28 cellular contexts compared by ENCODE assay signal in the genomic region with DNA sequence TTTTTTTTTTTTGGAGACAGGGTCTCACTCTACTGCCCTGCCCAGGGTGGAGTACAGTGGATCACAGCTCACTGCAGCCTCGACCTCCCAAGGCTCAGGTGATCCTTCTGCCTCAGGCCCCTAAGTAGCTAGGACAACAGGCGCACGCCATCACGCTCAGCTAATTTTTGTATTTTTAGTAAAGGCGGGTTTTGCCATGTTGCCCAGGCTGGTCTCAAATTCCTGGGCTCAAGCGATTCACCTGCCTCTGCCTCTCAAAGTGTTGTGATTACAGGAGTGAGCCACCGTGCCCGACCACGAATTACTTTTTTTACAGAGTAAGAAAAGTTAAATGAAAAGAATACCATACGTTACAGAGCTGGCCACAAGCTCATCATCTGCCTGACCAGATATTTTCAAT. TPM values are rescaled to one million over a fixed set of nuclear protein-coding genes. Genes with fewer than 3 reads are reported as not detected.
DNase-seq lines count a peak whose midpoint lies in the region; ATAC-seq, FAIRE-seq and TF ChIP-seq lines count a peak whose summit lies in the region.
"Had no signal": no experiment of that assay in that cellular context is flagged by ENCODE, and none has a peak within 500 bp of the region (broad histone marks: within the 10 kb centered on the region; RNA-seq: fewer than 3 reads in every experiment).

No MANE protein-coding gene starts in this region.

- FAIRE-seq in A549 (lab: Jason Lieb, UNC) = no peak
- FAIRE-seq: A204.1, GM12892, H1, HTR-8/SVneo, K562 had no signal

- H3K36me3 Mint-ChIP-seq in WTC11 = peaks cover 59% of the 10 kb centered on the region

- TF ChIP-seq POLR2A in A549 (IDR thresholded peaks at IDR 0.05; ENCODE audit: low read length) = no peak

- TF ChIP-seq RAD21 in A549 (conservative IDR thresholded peaks at IDR 0.05 in 1 of 2, IDR thresholded peaks at IDR 0.05 in 1 of 2) = no peak

- CTCF ChIA-PET in A549 (lab: Yijun Ruan, JAX) (interaction anchor here (1.2 kb wide), 2 partner anchors 12 to 148 kb away, joined by 3 read pairs; no protein-coding TSS in a partner anchor), WTC11 (lab: Charles Lee) (no interaction called here)

- no peaks in the 10 kb centered on the region for H3K27me3 ChIP-seq in layer of hippocampus (ENCODE audit: control insufficient read depth, insufficient read depth, low read length)
- H3K27me3 ChIP-seq: BLaER1 treated with 17β-estradiol and CSF1 and Interleukin-3, amounts not matched to agents 10 nM and 100 nM had no signal

- H3K4me1 Mint-ChIP-seq in WTC11 = peaks cover 15% of the 10 kb centered on the region

- no peaks in the 10 kb centered on the region for H3K9me3 Mint-ChIP-seq in WTC11
- H3K9me3 Mint-ChIP-seq: CD8-positive, alpha-beta memory T cell had no signal

- WGBS in A549 (ENCODE audit: missing lambda C conversion rate) = 95% methylated on average over 10 of the region's 10 CpGs

- no peaks in the 10 kb centered on the region for H3K27me3 Mint-ChIP-seq in WTC11 (ENCODE audit: low read depth)
- H3K27me3 Mint-ChIP-seq: CD8-positive, alpha-beta memory T cell had no signal

- POLR2A ChIA-PET in A549 (lab: Yijun Ruan, JAX) = no interaction called here
- POLR2A ChIA-PET in WTC11 (lab: Charles Lee) = no interaction called here

- no peak overlapping the region for H3K4me2 ChIP-seq in A549
- H3K4me2 ChIP-seq: BLaER1 treated with 17β-estradiol and CSF1 and Interleukin-3, amounts not matched to agents 10 nM and 100 nM had no signal

- DNase-seq in A549 (ENCODE audit: low read depth in 1 of 2, low spot score in 1 of 2) (no peak), WTC11 (ENCODE audit: low spot score) (no peak), C1 segment of cervical spinal cord (lab: John Stamatoyannopoulos, UW) (no peak), SW 1271 (lab: John Stamatoyannopoulos, UW) (no peak), NCI-H1694 treated with DMSO at 0.1 percent for 48 hours (lab: John Stamatoyannopoulos, UW) (no peak)
- DNase-seq: AML-193; Calu3; CD8-positive, alpha-beta memory T cell; DND-41; HCEC 1CT; Kasumi-1; MV-4-11; NCI-H1105; NCI-H1436 treated with DMSO at 0.1 percent for 48 hours; NCI-H2029; NCI-H446; NCI-H524 treated with DMSO at 0.1 percent for 48 hours; NCI-H774 had no signal

- H3K4me1 ChIP-seq in A549 = peaks cover 58% of the 10 kb centered on the region

- no peak for TF ChIP-seq CTCF in A549 (IDR thresholded peaks at IDR 0.05)
- no peak for TF ChIP-seq CTCF in WTC11 (IDR thresholded peaks at IDR 0.05)

- no peak overlapping the region for H3K4me3 ChIP-seq in A549
- H3K4me3 ChIP-seq: BLaER1 treated with 17β-estradiol and CSF1 and Interleukin-3, amounts not matched to agents 10 nM and 100 nM; K562 had no signal

- H3K9me3 ChIP-seq in A549 = no peaks in the 10 kb centered on the region
- H3K9me3 ChIP-seq: BLaER1 treated with 17β-estradiol and CSF1 and Interleukin-3, amounts not matched to agents 10 nM and 100 nM had no signal

- H3K27ac ChIP-seq in A549 = peak overlapping the region; percentile 3 to 63; a peak in 2 of 6 replicates
- peak overlapping the region; percentile 20 for H3K27ac ChIP-seq in layer of hippocampus (ENCODE audit: low read depth, low read length)
- peak overlapping the region; percentile 52 for H3K27ac ChIP-seq in temporal lobe (ENCODE audit: low read depth, low read length)
- H3K27ac ChIP-seq: BLaER1 treated with 17β-estradiol and CSF1 and Interleukin-3, amounts not matched to agents 10 nM and 100 nM had no signal

- ATAC-seq in A549 (no peak), WTC11 (no peak), HG02610 (IDR thresholded peaks at IDR 0.05; ENCODE audit: unreplicated experiment) (no peak)
- ATAC-seq: K562, SK-N-SH treated with all-trans-retinoic acid at 6 μM for 48 hours had no signal

- H3K27ac Mint-ChIP-seq in WTC11 = no peak overlapping the region

- no peak overlapping the region for H3K4me3 Mint-ChIP-seq in WTC11
- H3K4me3 Mint-ChIP-seq: CD8-positive, alpha-beta memory T cell had no signal

- no peak for TF ChIP-seq EP300 in A549 (IDR thresholded peaks at IDR 0.05)

TF ChIP-seq in A549, 52 proteins besides CTCF, POLR2A, EP300 and RAD21:
- TF ChIP-seq RNF2 (IDR thresholded peaks at IDR 0.05; ENCODE audit: borderline replicate concordance, low read depth) = no peak
- no peak for TF ChIP-seq JUNB (IDR thresholded peaks at IDR 0.05)
- no peak for TF ChIP-seq BHLHE40 (IDR thresholded peaks at IDR 0.05; ENCODE audit: low read depth, low read length)
- TF ChIP-seq CEBPB (IDR thresholded peaks at IDR 0.05) = no peak

TF ChIP-seq in WTC11, 78 proteins besides CTCF, POLR2A, EP300 and RAD21:
- TF ChIP-seq SOX15 (CRISPR knock-in tag; IDR thresholded peaks at IDR 0.05) (no peak), ETV6 (CRISPR knock-in tag; IDR thresholded peaks at IDR 0.05) (no peak), ZNF121 (CRISPR knock-in tag; IDR thresholded peaks at IDR 0.05) (0 out of 2 replicates have a peak, but pooled peaks have one; percentile 23), JUN (CRISPR knock-in tag; IDR thresholded peaks at IDR 0.05) (no peak)

RNA-seq across cellular contexts. Expression of gene AKAP10, which starts 38.9 kb away (rescaled TPM):
- polyA plus RNA-seq in A549 (2011; rRNA removed) (51.1 and 52.9 TPM in 2 replicates), A549 (2017; fragmentation: RNase III; extraction: RNeasy Plus Mini Kit Qiagen cat#74134 plus additional on column Dnase treatment) (19.9 to 22.0 TPM (median 21.9 TPM) in 3 replicates)
- polyA plus RNA-seq in A549 (2012; cell fraction: cytosol; rRNA removed) = 12.2 and 15.4 TPM in 2 replicates
- 11.2 and 15.7 TPM in 2 replicates for polyA plus RNA-seq in A549 (2012; cell fraction: nucleus; rRNA removed)
- 71.1 and 72.9 TPM in 2 replicates for polyA minus RNA-seq in A549 (2011; rRNA and poly(A)+ RNA removed)
- total RNA-seq in WTC11 (2021) (29.9 to 33.6 TPM (median 33.2 TPM) in 3 replicates), temporal lobe (26.3 TPM)
